Comparison of ENCODE assay signal across 8 cellular contexts in genomic region chr2:231052494-231053451, GRCh38. TPM values are rescaled to one million over a fixed set of nuclear protein-coding genes. Genes with fewer than 3 reads are reported as not detected.
A peak's percentile ranks its signal among the peaks of the same experiment; 100 is the strongest.
DNase-seq lines count a peak whose midpoint lies in the region; ATAC-seq and TF ChIP-seq lines count a peak whose summit lies in the region.

No MANE protein-coding gene starts in this region.

- peak overlapping the region; percentile 94 for H2AFZ ChIP-seq in fibroblast of lung (ENCODE audit: low read length)

- peak; percentile 74 to 80 for ATAC-seq in naive thymus-derived CD8-positive, alpha-beta T cell
- ATAC-seq in stimulated activated naive B cell treated with anti-CD40 and anti-IgM and Interleukin-4, amounts not matched to agents 10 μg/mL and 1 μg/mL and 100 μg/mL, for 72 hours (replicated peaks): peak; percentile 79 to 85

- peaks cover 0 to 19% (median 6%) of the 10 kb centered on the region in 5 donors for H3K27me3 Mint-ChIP-seq in naive thymus-derived CD8-positive, alpha-beta T cell
- peaks cover 15 to 23% of the 10 kb centered on the region in 2 donors for H3K27me3 Mint-ChIP-seq in stimulated activated naive B cell treated with anti-CD40 and anti-IgM and Interleukin-4, amounts not matched to agents 10 μg/mL and 1 μg/mL and 100 μg/mL, for 72 hours

- H3K9me3 Mint-ChIP-seq in naive thymus-derived CD8-positive, alpha-beta T cell: no peaks in the 10 kb centered on the region
- H3K9me3 Mint-ChIP-seq in stimulated activated naive B cell treated with anti-CD40 and anti-IgM and Interleukin-4, amounts not matched to agents 10 μg/mL and 1 μg/mL and 100 μg/mL, for 72 hours: no peaks in the 10 kb centered on the region

- H3K4me2 ChIP-seq in fibroblast of lung (ENCODE audit: extremely low read depth, insufficient read depth, low read length): peak overlapping the region; percentile 98

- DNase-seq in COR-L47 (lab: John Stamatoyannopoulos, UW) (peak; percentile 63), GM20000 (ENCODE audit: low spot score) (peak; percentile 88), HUDEP-2 (lab: John Stamatoyannopoulos, UW; ENCODE audit: unreplicated experiment in 76 of 76) (peak in 68 of 76 experiments; percentile 7 to 74 (median 55)), fibroblast of lung (ENCODE audit: low read depth in 2 of 2) (peak; percentile 75 to 79)
- DNase-seq in activated T-cell treated with anti-CD3 and anti-CD28 coated beads, Interleukin-2, amount 50 U/mL, for 48 hours: peak; percentile 87 to 90
- peak; percentile 67 to 86 (median 78) for DNase-seq in naive thymus-derived CD8-positive, alpha-beta T cell
- peak; percentile 77 for DNase-seq in stimulated activated naive B cell treated with anti-CD40 and anti-IgM and Interleukin-4, amounts not matched to agents 10 μg/mL and 1 μg/mL and 100 μg/mL, for 72 hours

- H3K27me3 ChIP-seq in fibroblast of lung (ENCODE audit: control insufficient read depth, insufficient read depth, low read length): no peaks in the 10 kb centered on the region

- H3K36me3 ChIP-seq in fibroblast of lung (ENCODE audit: control insufficient read depth, insufficient read depth, low read length): no peaks in the 10 kb centered on the region

- H3K79me2 ChIP-seq in fibroblast of lung (ENCODE audit: control insufficient read depth, insufficient read depth, low read length): peaks cover 10% of the 10 kb centered on the region

- no peaks in the 10 kb centered on the region for H4K20me1 ChIP-seq in fibroblast of lung (ENCODE audit: control insufficient read depth, extremely low read depth, insufficient read depth, low read length)

- peak overlapping the region in 9 of 10 donors; percentile 19 to 87 (median 62) for H3K27ac Mint-ChIP-seq in naive thymus-derived CD8-positive, alpha-beta T cell
- peak overlapping the region; percentile 81 for H3K27ac Mint-ChIP-seq in stimulated activated naive B cell treated with anti-CD40 and anti-IgM and Interleukin-4, amounts not matched to agents 10 μg/mL and 1 μg/mL and 100 μg/mL, for 72 hours

- peak overlapping the region; percentile 87 to 94 (median 90) for H3K4me3 Mint-ChIP-seq in naive thymus-derived CD8-positive, alpha-beta T cell
- peak overlapping the region; percentile 92 for H3K4me3 Mint-ChIP-seq in stimulated activated naive B cell treated with anti-CD40 and anti-IgM and Interleukin-4, amounts not matched to agents 10 μg/mL and 1 μg/mL and 100 μg/mL, for 72 hours

- no peak overlapping the region for H3K27ac ChIP-seq in fibroblast of lung (ENCODE audit: insufficient read depth, low read length)

- POLR2A ChIA-PET in naive thymus-derived CD8-positive, alpha-beta T cell (lab: Charles Lee): interaction anchor here (0.9 to 2.3 kb wide), 3 partner anchors 72 to 411 kb away, joined by 3 to 7 read pairs (median 4); partner anchors contain the start of gene NCL

- no peak overlapping the region for H3K9ac ChIP-seq in fibroblast of lung (ENCODE audit: insufficient read depth, low read length)

- peaks cover 12 to 37% (median 28%) of the 10 kb centered on the region in 4 donors for H3K4me1 Mint-ChIP-seq in naive thymus-derived CD8-positive, alpha-beta T cell
- H3K4me1 Mint-ChIP-seq in stimulated activated naive B cell treated with anti-CD40 and anti-IgM and Interleukin-4, amounts not matched to agents 10 μg/mL and 1 μg/mL and 100 μg/mL, for 72 hours: peaks cover 14 to 20% of the 10 kb centered on the region in 2 donors

- TF ChIP-seq CTCF in GM20000 (IDR thresholded peaks at IDR 0.05; ENCODE audit: extremely low read depth, missing control alignments): peak; percentile 96
- peak; percentile 85 to 92 for TF ChIP-seq CTCF in fibroblast of lung (conservative IDR thresholded peaks at IDR 0.05 in 1 of 2, IDR thresholded peaks at IDR 0.05 in 1 of 2; ENCODE audit: low read depth in 1 of 2, low read length in 2 of 2)

- no peaks in the 10 kb centered on the region for H3K9me3 ChIP-seq in fibroblast of lung (ENCODE audit: control insufficient read depth, insufficient read depth, low read depth, low read length)

- H3K36me3 Mint-ChIP-seq in naive thymus-derived CD8-positive, alpha-beta T cell: no peaks in the 10 kb centered on the region
- no peaks in the 10 kb centered on the region for H3K36me3 Mint-ChIP-seq in stimulated activated naive B cell treated with anti-CD40 and anti-IgM and Interleukin-4, amounts not matched to agents 10 μg/mL and 1 μg/mL and 100 μg/mL, for 72 hours

- no peaks in the 10 kb centered on the region for H3K4me1 ChIP-seq in fibroblast of lung (ENCODE audit: control insufficient read depth, extremely low read depth, insufficient read depth, low read length)

- peak overlapping the region; percentile 38 to 68 (median 58) for H3K4me3 ChIP-seq in fibroblast of lung (replicated peaks in 1 of 4; ENCODE audit: control extremely low read depth in 1 of 4, insufficient read depth in 1 of 4, low read depth in 3 of 4, low read length in 4 of 4)

TF ChIP-seq in PFSK-1, 5 proteins besides CTCF, POLR2A, EP300 and RAD21:
- TF ChIP-seq POLR2AphosphoS5 (IDR thresholded peaks at IDR 0.05; ENCODE audit: low read depth, low read length): peak; percentile 56; the same call in 1 of the 2 replicates
- TF ChIP-seq REST (IDR thresholded peaks at IDR 0.05; ENCODE audit: insufficient read depth in 1 of 2, low read depth in 2 of 2, low read length in 2 of 2): no peak

RNA-seq across cellular contexts. Expression of gene PSMD1, which starts 3.9 kb away (rescaled TPM):
- 40.5 TPM for polyA plus RNA-seq in PFSK-1 (2012; ENCODE audit: insufficient read length, low read depth)
- total RNA-seq in fibroblast of lung: 92.7 and 125 TPM in 2 replicates
- polyA plus RNA-seq in fibroblast of lung: 144 and 169 TPM in 2 replicates
- 107 and 140 TPM in 2 replicates for polyA plus RNA-seq in fibroblast of lung (2012)
- polyA minus RNA-seq in fibroblast of lung (ENCODE audit: low replicate concordance): 408 and 588 TPM in 2 replicates
- total RNA-seq in naive thymus-derived CD8-positive, alpha-beta T cell: 10 to 100 TPM; 41.6 to 46.0 TPM
- polyA plus RNA-seq in naive thymus-derived CD8-positive, alpha-beta T cell: 10 to 100 TPM; 43.0 to 54.3 (median 48.3) TPM

RNA-seq across cellular contexts. Expression of gene C2orf72, which starts 15.4 kb away (rescaled TPM):
- not detected for polyA plus RNA-seq in PFSK-1 (2012; ENCODE audit: insufficient read length, low read depth)
- 0.33 TPM in 1 of 2 replicates, not detected in the other for total RNA-seq in fibroblast of lung
- polyA plus RNA-seq in fibroblast of lung: 0.09 and 1.9 TPM in 2 replicates
- polyA plus RNA-seq in fibroblast of lung (2012): 0.16 and 1.3 TPM in 2 replicates
- 3.0 TPM in 1 of 2 replicates, not detected in the other for polyA minus RNA-seq in fibroblast of lung (ENCODE audit: low replicate concordance)
- total RNA-seq in naive thymus-derived CD8-positive, alpha-beta T cell: not detected
- polyA plus RNA-seq in naive thymus-derived CD8-positive, alpha-beta T cell: not detected

RNA-seq across cellular contexts. Expression of gene SPATA3, which starts 56.9 kb away (rescaled TPM):
- polyA plus RNA-seq in PFSK-1 (2012; ENCODE audit: insufficient read length, low read depth): not detected
- not detected in 2 replicates for total RNA-seq in fibroblast of lung
- not detected in 2 replicates for polyA plus RNA-seq in fibroblast of lung
- not detected in 2 replicates for polyA plus RNA-seq in fibroblast of lung (2012)
- polyA minus RNA-seq in fibroblast of lung (ENCODE audit: low replicate concordance): not detected in 2 replicates
- total RNA-seq in naive thymus-derived CD8-positive, alpha-beta T cell: not detected
- not detected for polyA plus RNA-seq in naive thymus-derived CD8-positive, alpha-beta T cell
